ENCODE assay signal across 9 cellular contexts in genomic region chr2:96146881-96147592, GRCh38. TPM values are rescaled to one million over a fixed set of nuclear protein-coding genes. Genes with fewer than 3 reads are reported as not detected.
DNase-seq lines count a peak whose midpoint lies in the region; ATAC-seq and TF ChIP-seq lines count a peak whose summit lies in the region.
"Had no signal": no experiment of that assay in that cellular context is flagged by ENCODE, and none has a peak within 500 bp of the region (broad histone marks: within the 10 kb centered on the region; RNA-seq: fewer than 3 reads in every experiment).

No MANE protein-coding gene starts in this region.

- H3K9me2 ChIP-seq in GM23338 (ENCODE audit: insufficient read depth): no peaks in the 10 kb centered on the region

- H3K79me2 ChIP-seq in GM23338 (replicated peaks; ENCODE audit: insufficient read depth): no peaks in the 10 kb centered on the region

- TF ChIP-seq CTCF in fibroblast of the aortic adventitia (IDR thresholded peaks at IDR 0.05; ENCODE audit: insufficient read depth, low read length) (no peak), GM23338 (conservative IDR thresholded peaks at IDR 0.05; ENCODE audit: low read depth in 2 of 2) (no peak)

- H2AFZ ChIP-seq in GM23338: no peak overlapping the region

- no peak for DNase-seq in activated CD8-positive, alpha-beta memory T cell treated with anti-CD3 and anti-CD28 coated beads, Interleukin-2, amount 10 ng/mL, durations not matched to agents 7 days and 5 days
- DNase-seq in activated CD8-positive, alpha-beta memory T cell treated with anti-CD3 and anti-CD28 coated beads, Interleukin-2, amount 50 U/mL, for 4 hours: no peak
- peak; percentile 46 for DNase-seq in fibroblast of the aortic adventitia (ENCODE audit: low read depth)
- peak in 1 of 2 donors; percentile 35 for DNase-seq in stimulated activated naive CD8-positive, alpha-beta T cell treated with anti-CD3 and anti-CD28 coated beads, Interleukin-15, amount 100 ng/mL, for 72 hours
- no peak for DNase-seq in activated CD4-positive, CD25-positive, alpha-beta regulatory T cell (lab: John Stamatoyannopoulos, UW)
- no peak for DNase-seq in GM23338 (ENCODE audit: low spot score)
- DNase-seq: MG63 had no signal

- peaks cover 30% of the 10 kb centered on the region for H3K27me3 ChIP-seq in GM23338 (ENCODE audit: insufficient read depth)
- H3K27me3 ChIP-seq: MG63 had no signal

- H3K4me2 ChIP-seq in GM23338: no peak overlapping the region

- H4K20me1 ChIP-seq in GM23338 (replicated peaks; ENCODE audit: insufficient read depth): no peaks in the 10 kb centered on the region

- peak overlapping the region; percentile 54 for H3K4me3 Mint-ChIP-seq in activated CD8-positive, alpha-beta memory T cell treated with anti-CD3 and anti-CD28 coated beads, Interleukin-2, amount 10 ng/mL, durations not matched to agents 7 days and 5 days
- peak overlapping the region; percentile 86 to 94 for H3K4me3 Mint-ChIP-seq in stimulated activated naive CD8-positive, alpha-beta T cell treated with anti-CD3 and anti-CD28 coated beads, Interleukin-15, amount 100 ng/mL, for 72 hours
- no peak overlapping the region; the same call in 2 of the 3 replicates for H3K4me3 Mint-ChIP-seq in GM23338

- peaks cover 17% of the 10 kb centered on the region for H3K36me3 Mint-ChIP-seq in activated CD8-positive, alpha-beta memory T cell treated with anti-CD3 and anti-CD28 coated beads, Interleukin-2, amount 10 ng/mL, durations not matched to agents 7 days and 5 days
- peaks cover 15% of the 10 kb centered on the region for H3K36me3 Mint-ChIP-seq in GM23338 (ENCODE audit: low read depth)

- H3K4me1 ChIP-seq in GM23338 (ENCODE audit: insufficient read depth): peaks cover 25% of the 10 kb centered on the region

- no peaks in the 10 kb centered on the region for H3K36me3 ChIP-seq in GM23338 (ENCODE audit: insufficient read depth)

- no peaks in the 10 kb centered on the region for H3K9me3 Mint-ChIP-seq in activated CD8-positive, alpha-beta memory T cell treated with anti-CD3 and anti-CD28 coated beads, Interleukin-2, amount 10 ng/mL, durations not matched to agents 7 days and 5 days (ENCODE audit: low read depth)
- H3K9me3 Mint-ChIP-seq in stimulated activated naive CD8-positive, alpha-beta T cell treated with anti-CD3 and anti-CD28 coated beads, Interleukin-15, amount 100 ng/mL, for 72 hours: no peaks in the 10 kb centered on the region
- peaks cover 2% of the 10 kb centered on the region; the same call in 1 of the 3 replicates for H3K9me3 Mint-ChIP-seq in GM23338

- peak overlapping the region; percentile 91 for H3K27ac Mint-ChIP-seq in activated CD8-positive, alpha-beta memory T cell treated with anti-CD3 and anti-CD28 coated beads, Interleukin-2, amount 10 ng/mL, durations not matched to agents 7 days and 5 days
- peak overlapping the region; percentile 95 for H3K27ac Mint-ChIP-seq in stimulated activated naive CD8-positive, alpha-beta T cell treated with anti-CD3 and anti-CD28 coated beads, Interleukin-15, amount 100 ng/mL, for 72 hours
- no peak overlapping the region for H3K27ac Mint-ChIP-seq in GM23338

- H3K4me3 ChIP-seq in fibroblast of the aortic adventitia (ENCODE audit: low read depth, low read length) (no peak overlapping the region), GM23338 (no peak overlapping the region)
- H3K4me3 ChIP-seq: MG63 had no signal

- H3K4me1 Mint-ChIP-seq in activated CD8-positive, alpha-beta memory T cell treated with anti-CD3 and anti-CD28 coated beads, Interleukin-2, amount 10 ng/mL, durations not matched to agents 7 days and 5 days: peaks cover 75% of the 10 kb centered on the region
- H3K4me1 Mint-ChIP-seq in stimulated activated naive CD8-positive, alpha-beta T cell treated with anti-CD3 and anti-CD28 coated beads, Interleukin-15, amount 100 ng/mL, for 72 hours: peaks cover 76% of the 10 kb centered on the region
- peaks cover 34% of the 10 kb centered on the region for H3K4me1 Mint-ChIP-seq in GM23338

- no peaks in the 10 kb centered on the region; the same call in none of the 2 replicates for H3F3A ChIP-seq in GM23338 (replicated peaks; ENCODE audit: low read depth)

- no peak overlapping the region for H3K27ac ChIP-seq in GM23338 (ENCODE audit: low read depth)

- CTCF ChIA-PET in activated CD8-positive, alpha-beta memory T cell treated with anti-CD3 and anti-CD28 coated beads, Interleukin-2, amount 10 ng/mL, durations not matched to agents 7 days and 5 days (lab: Charles Lee): interaction anchor here (0.9 to 20.2 kb wide), 7 partner anchors 9 to 154 kb away, joined by 3 to 675 read pairs (median 9); partner anchors contain the start of gene ASTL

- no peak for ATAC-seq in activated CD8-positive, alpha-beta memory T cell treated with anti-CD3 and anti-CD28 coated beads, Interleukin-2, amount 10 ng/mL, durations not matched to agents 7 days and 5 days
- ATAC-seq in SK-N-SH treated with all-trans-retinoic acid at 6 μM for 48 hours (peak; percentile 78), HG03039 (IDR thresholded peaks at IDR 0.05; ENCODE audit: unreplicated experiment) (no peak), GM23338 (no peak)
- ATAC-seq in stimulated activated naive CD8-positive, alpha-beta T cell treated with anti-CD3 and anti-CD28 coated beads, Interleukin-15, amount 100 ng/mL, for 72 hours: no peak

- H3K27me3 Mint-ChIP-seq in activated CD8-positive, alpha-beta memory T cell treated with anti-CD3 and anti-CD28 coated beads, Interleukin-2, amount 10 ng/mL, durations not matched to agents 7 days and 5 days: no peaks in the 10 kb centered on the region
- no peaks in the 10 kb centered on the region for H3K27me3 Mint-ChIP-seq in stimulated activated naive CD8-positive, alpha-beta T cell treated with anti-CD3 and anti-CD28 coated beads, Interleukin-15, amount 100 ng/mL, for 72 hours
- H3K27me3 Mint-ChIP-seq in GM23338 (ENCODE audit: insufficient read depth, low read depth, poor library complexity): peaks cover 30% of the 10 kb centered on the region

TF ChIP-seq in SK-N-SH treated with all-trans-retinoic acid at 6 μM for 48 hours, 23 proteins besides CTCF, POLR2A, EP300 and RAD21 (continues in another document):
- TF ChIP-seq TCF4 (CRISPR knock-in tag; IDR thresholded peaks at IDR 0.05; ENCODE audit: borderline replicate concordance) (peak; percentile 89), ZNF70 (CRISPR knock-in tag; IDR thresholded peaks at IDR 0.05) (peak; percentile 57; the same call in 1 of the 2 replicates), ZFP3 (CRISPR knock-in tag; IDR thresholded peaks at IDR 0.05) (peak; percentile 67; the same call in 1 of the 2 replicates), ZFP30 (CRISPR knock-in tag; IDR thresholded peaks at IDR 0.05) (0 out of 2 replicates have a peak, but pooled peaks have one; percentile 12), PPARA (CRISPR knock-in tag; IDR thresholded peaks at IDR 0.05; ENCODE audit: borderline replicate concordance) (peak; percentile 22; the same call in 1 of the 2 replicates)

TF ChIP-seq in GM23338, 12 proteins besides CTCF, POLR2A, EP300 and RAD21 (continues in another document):
- TF ChIP-seq CREB1 (CRISPR knock-in tag; IDR thresholded peaks at IDR 0.05; ENCODE audit: low read depth): no peak

RNA-seq across cellular contexts. Expression of gene DUSP2, which starts 1.8 kb away (rescaled TPM):
- 10 to 100 TPM; 32.0 to 53.6 TPM for total RNA-seq in activated CD8-positive, alpha-beta memory T cell treated with anti-CD3 and anti-CD28 coated beads, Interleukin-2, amount 10 ng/mL, durations not matched to agents 7 days and 5 days
- 0.36 and 1.4 TPM in 2 replicates for total RNA-seq in fibroblast of the aortic adventitia (ENCODE audit: low replicate concordance)
- 10.5 and 13.0 TPM in 2 replicates for total RNA-seq in GM23338 (2014; rRNA removed; shearing (Covaris generic))
- polyA plus RNA-seq in GM23338 (2016; fragmentation: Nextera tagmentation; extraction: Ambion mirVana): 6.4 and 6.6 TPM in 2 replicates

RNA-seq across cellular contexts. Expression of gene ASTL, which starts 8.7 kb away (rescaled TPM):
- 1 to 10 TPM; 1.9 to 6.4 TPM for total RNA-seq in activated CD8-positive, alpha-beta memory T cell treated with anti-CD3 and anti-CD28 coated beads, Interleukin-2, amount 10 ng/mL, durations not matched to agents 7 days and 5 days
- total RNA-seq in fibroblast of the aortic adventitia (ENCODE audit: low replicate concordance): not detected in 2 replicates
- 1.6 TPM in 1 of 2 replicates, not detected in the other for total RNA-seq in GM23338 (2014; rRNA removed; shearing (Covaris generic))
- 0.23 TPM in 1 of 2 replicates, not detected in the other for polyA plus RNA-seq in GM23338 (2016; fragmentation: Nextera tagmentation; extraction: Ambion mirVana)

RNA-seq across cellular contexts. Expression of gene ADRA2B, which starts 30.7 kb away (rescaled TPM):
- total RNA-seq in activated CD8-positive, alpha-beta memory T cell treated with anti-CD3 and anti-CD28 coated beads, Interleukin-2, amount 10 ng/mL, durations not matched to agents 7 days and 5 days: under 1 TPM; 0.09 to 0.15 TPM
- under 0.01 TPM in 1 of 2 replicates, not detected in the other for total RNA-seq in fibroblast of the aortic adventitia (ENCODE audit: low replicate concordance)
- 5.9 and 7.9 TPM in 2 replicates for total RNA-seq in GM23338 (2014; rRNA removed; shearing (Covaris generic))
- polyA plus RNA-seq in GM23338 (2016; fragmentation: Nextera tagmentation; extraction: Ambion mirVana): 1.5 and 1.7 TPM in 2 replicates
